Comparison of ENCODE assay signal across 21 cellular contexts in genomic region chr14:59347915-59348314, GRCh38.
DNase-seq lines count a peak whose midpoint lies in the region; ATAC-seq and TF ChIP-seq lines count a peak whose summit lies in the region.
"Had no signal": no experiment of that assay in that cellular context is flagged by ENCODE, and none has a peak within 500 bp of the region (broad histone marks: within the 10 kb centered on the region; RNA-seq: fewer than 3 reads in every experiment).

No MANE protein-coding gene starts in this region.

- 86% methylated on average over 3 of the region's 3 CpGs for WGBS in right cardiac atrium
- 76 to 88% methylated on average over 2 to 3 of the region's 3 CpGs for WGBS in gastroesophageal sphincter (ENCODE audit: low coverage in 1 of 2), 2 donors
- WGBS in spleen, 5 donors, result 87 to 95% (median 90%) methylated on average over 3 of the region's 3 CpGs

- ATAC-seq in right cardiac atrium (no peak), gastroesophageal sphincter (no peak), GM21576 (IDR thresholded peaks at IDR 0.05; ENCODE audit: unreplicated experiment) (no peak), GM21381 (IDR thresholded peaks at IDR 0.05; ENCODE audit: unreplicated experiment) (no peak)
- ATAC-seq: naive thymus-derived CD4-positive, alpha-beta T cell; PC-3 had no signal

- H3K27me3 ChIP-seq in right atrium auricular region, result no peaks in the 10 kb centered on the region
- H3K27me3 ChIP-seq in right cardiac atrium (ENCODE audit: control insufficient read depth, insufficient read depth), result no peaks in the 10 kb centered on the region
- no peaks in the 10 kb centered on the region for H3K27me3 ChIP-seq in gastroesophageal sphincter
- H3K27me3 ChIP-seq in spleen (replicated peaks in 1 of 7), result no peaks in the 10 kb centered on the region
- H3K27me3 ChIP-seq: SJCRH30 had no signal

- peaks cover 0 to 67% of the 10 kb centered on the region in 2 donors for H3K4me1 ChIP-seq in right atrium auricular region
- peaks cover 11% of the 10 kb centered on the region for H3K4me1 ChIP-seq in right cardiac atrium (ENCODE audit: control insufficient read depth, insufficient read depth, low read length)
- H3K4me1 ChIP-seq in gastroesophageal sphincter, result peaks cover 16 to 99% (median 40%) of the 10 kb centered on the region in 3 donors
- H3K4me1 ChIP-seq in spleen, result peaks cover 0 to 15% (median 0%) of the 10 kb centered on the region in 6 donors

- H3K36me3 ChIP-seq in right atrium auricular region (peaks cover 28% of the 10 kb centered on the region), gastroesophageal sphincter (peaks cover 0 to 32% of the 10 kb centered on the region in 2 donors), spleen (peaks cover 0 to 73% (median 4%) of the 10 kb centered on the region in 6 donors)
- H3K36me3 ChIP-seq: SJCRH30 had no signal

- no peak for TF ChIP-seq EP300 in gastroesophageal sphincter (IDR thresholded peaks at IDR 0.05)

- intact Hi-C loops in right cardiac atrium (cut with DNase I) (loop anchor here in 2 of 4 donors (10.0 kb wide), 2 partner anchors 87 to 97 kb away; no protein-coding TSS in a partner anchor), spleen (cut with DNase I; ENCODE audit: low total_unique reads) (no loop called here)

- peak overlapping the region; percentile 57 to 87 for H3K27ac ChIP-seq in right atrium auricular region
- H3K27ac ChIP-seq in right cardiac atrium (ENCODE audit: low read length), result no peak overlapping the region
- peak overlapping the region; percentile 82 to 99 (median 86) for H3K27ac ChIP-seq in gastroesophageal sphincter
- H3K27ac ChIP-seq in spleen, result peak overlapping the region in 6 of 8 donors; percentile 21 to 49 (median 38)
- H3K27ac ChIP-seq: SJCRH30, WERI-Rb-1 had no signal

- DNase-seq in right atrium auricular region (ENCODE audit: low spot score), result no peak
- DNase-seq in right cardiac atrium, result no peak
- no peak for DNase-seq in spleen
- DNase-seq in NCI-H2107 treated with DMSO at 0.1 percent for 48 hours (lab: John Stamatoyannopoulos, UW; ENCODE audit: unreplicated experiment), result no peak
- DNase-seq in NCI-H1694 (lab: John Stamatoyannopoulos, UW), result no peak
- DNase-seq: activated CD8-positive, alpha-beta memory T cell treated with anti-CD3 and anti-CD28 coated beads, Interleukin-2, amount 50 U/mL, for 4 hours; activated effector memory CD4-positive, alpha-beta T cell treated with Interleukin-2 at 50 U/mL for 16 hours; HFFc6; islet precursor cell; naive thymus-derived CD4-positive, alpha-beta T cell; NCI-H1436 treated with DMSO at 0.1 percent for 48 hours; NCI-H82; PC-3; SJCRH30; stimulated activated naive CD4-positive, alpha-beta T cell treated with Interleukin-2 at 50 U/mL for 16 hours; T-helper 2 cell; WERI-Rb-1 had no signal

- TF ChIP-seq CTCF in right atrium auricular region (IDR thresholded peaks at IDR 0.05) (no peak), gastroesophageal sphincter (IDR thresholded peaks at IDR 0.05) (no peak), spleen (IDR thresholded peaks at IDR 0.05 in 8 of 11, conservative IDR thresholded peaks at IDR 0.05 in 3 of 11) (no peak)

- TF ChIP-seq POLR2A in gastroesophageal sphincter (IDR thresholded peaks at IDR 0.05) (no peak), spleen (IDR thresholded peaks at IDR 0.05) (no peak)

- H3K9me3 ChIP-seq in right atrium auricular region (no peaks in the 10 kb centered on the region), right cardiac atrium (ENCODE audit: control insufficient read depth, low read length) (no peaks in the 10 kb centered on the region), gastroesophageal sphincter (no peaks in the 10 kb centered on the region), spleen (no peaks in the 10 kb centered on the region)
- H3K9me3 ChIP-seq: Caco-2, SJCRH30 had no signal

- H3K4me3 ChIP-seq in right atrium auricular region (no peak overlapping the region), right cardiac atrium (ENCODE audit: low read length) (no peak overlapping the region), gastroesophageal sphincter (no peak overlapping the region), spleen (no peak overlapping the region)
- H3K4me3 ChIP-seq: SJCRH30 had no signal
